11 cellular contexts compared by ENCODE assay signal in the genomic region with DNA sequence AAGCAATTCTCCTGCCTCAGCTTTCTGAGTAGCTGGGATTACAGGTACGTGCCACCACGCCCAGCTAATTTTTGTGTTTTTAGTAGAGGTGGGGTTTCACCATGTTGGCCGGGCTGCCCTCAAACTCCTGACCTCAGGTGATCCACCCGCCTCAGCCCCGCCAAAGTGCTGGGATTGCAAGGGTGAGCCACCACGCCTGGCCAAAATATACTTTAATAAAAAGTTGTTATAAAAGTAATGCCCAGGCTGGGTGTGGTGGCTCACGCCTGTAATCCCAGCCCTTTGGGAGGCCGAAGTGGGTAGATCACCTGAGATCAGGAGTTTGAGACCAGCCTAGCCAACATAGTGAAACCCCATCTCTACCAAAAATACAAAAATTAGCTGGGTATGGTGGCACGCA. TPM values are rescaled to one million over a fixed set of nuclear protein-coding genes. Genes with fewer than 3 reads are reported as not detected.
A peak's percentile ranks its signal among the peaks of the same experiment; 100 is the strongest.
DNase-seq lines count a peak whose midpoint lies in the region; ATAC-seq and TF ChIP-seq lines count a peak whose summit lies in the region.
"Not testable (repeated sequence)": the region's sequence is repeated elsewhere in the genome, so short reads cannot be mapped to it uniquely, and the experiment has no call there.
"Had no signal": no experiment of that assay in that cellular context is flagged by ENCODE, and none has a peak within 500 bp of the region (broad histone marks: within the 10 kb centered on the region; RNA-seq: fewer than 3 reads in every experiment).

No MANE protein-coding gene starts in this region.

- H3K27ac ChIP-seq in ACC112 (ENCODE audit: low read depth, low read length) (peak overlapping the region; percentile 97), PC-3 (ENCODE audit: low read length) (peak overlapping the region; percentile 97), RWPE1 (peak overlapping the region; percentile 90), mammary epithelial cell (ENCODE audit: insufficient read depth, low read depth, low read length) (peak overlapping the region; percentile 90), esophagus squamous epithelium (peak overlapping the region in 3 of 4 donors; percentile 27 to 84 (median 83)), suprapubic skin (peak overlapping the region; percentile 92), vagina (peak overlapping the region; percentile 51)

- H3K9me3 ChIP-seq in PC-3 (ENCODE audit: low read length); mammary epithelial cell (replicated peaks; ENCODE audit: insufficient read depth, low read length); esophagus squamous epithelium; suprapubic skin; vagina: not testable (repeated sequence)

- H2AFZ ChIP-seq in ACC112 (ENCODE audit: low read length, unreplicated experiment); PC-3 (ENCODE audit: low read length); mammary epithelial cell (ENCODE audit: low read depth, low read length): not testable (repeated sequence)

- not testable (repeated sequence) for TF ChIP-seq EP300 in suprapubic skin (IDR thresholded peaks at IDR 0.05)

- intact Hi-C loops in PC-3 (cut with micrococcal nuclease); mammary epithelial cell (cut with micrococcal nuclease); esophagus squamous epithelium (cut with DNase I); left colon (cut with DNase I, micrococcal nuclease); vagina (cut with DNase I): not testable (repeated sequence)

- DNase-seq in PC-3; RWPE1 (ENCODE audit: low spot score); mammary epithelial cell; esophagus squamous epithelium (lab: John Stamatoyannopoulos, UW); left colon; vagina (ENCODE audit: extremely low spot score in 2 of 2): not testable (repeated sequence)
- peak in 1 of 2 donors; percentile 70 for DNase-seq in suprapubic skin (ENCODE audit: low spot score in 2 of 2)

- TF ChIP-seq CTCF in PC-3 (conservative IDR thresholded peaks at IDR 0.05; ENCODE audit: low read depth, low read length); RWPE1 (conservative IDR thresholded peaks at IDR 0.05; ENCODE audit: low read depth); mammary epithelial cell (conservative IDR thresholded peaks at IDR 0.05 in 1 of 2, IDR thresholded peaks at IDR 0.05 in 1 of 2; ENCODE audit: extremely low read depth in 1 of 2, insufficient read depth in 1 of 2, low read depth in 1 of 2, low read length in 2 of 2); esophagus squamous epithelium (IDR thresholded peaks at IDR 0.05); suprapubic skin (IDR thresholded peaks at IDR 0.05); vagina (IDR thresholded peaks at IDR 0.05): not testable (repeated sequence)

- 98% methylated on average over 7 of the region's 9 CpGs for WGBS in mammary epithelial cell (ENCODE audit: low coverage, missing lambda C conversion rate)
- 52 to 80% methylated on average over 7 of the region's 9 CpGs for WGBS in esophagus squamous epithelium, 2 donors
- 76% methylated on average over 9 of the region's 9 CpGs for WGBS in suprapubic skin

- CTCF ChIA-PET in PC-3 (lab: Charles Lee); mammary epithelial cell (lab: Charles Lee; ENCODE audit: low non-redundant PET): not testable (repeated sequence)
- CTCF ChIA-PET in RWPE1 (lab: Yijun Ruan, JAX), result interaction anchor here (0.6 kb wide), 1 partner anchor 1766 kb away, joined by 3 read pairs; no protein-coding TSS in a partner anchor

- not testable (repeated sequence) for BruUV-seq in PC-3 (replicated peaks; lab: Mats Ljungman, UMichigan); mammary epithelial cell (replicated peaks; lab: Mats Ljungman, UMichigan)

- not testable (repeated sequence) for TF ChIP-seq POLR2A in esophagus squamous epithelium (IDR thresholded peaks at IDR 0.05); suprapubic skin (IDR thresholded peaks at IDR 0.05); vagina (IDR thresholded peaks at IDR 0.05)

- H3K4me1 ChIP-seq in ACC112 (ENCODE audit: control insufficient read depth, insufficient read depth, low read length, unreplicated experiment) (peaks cover 44% of the 10 kb centered on the region), PC-3 (ENCODE audit: insufficient read depth, low read length) (peaks cover 36% of the 10 kb centered on the region), mammary epithelial cell (ENCODE audit: insufficient read depth, low read length) (peaks cover 34% of the 10 kb centered on the region), esophagus squamous epithelium (peaks cover 29 to 48% (median 37%) of the 10 kb centered on the region in 3 donors), suprapubic skin (peaks cover 37% of the 10 kb centered on the region), vagina (peaks cover 36% of the 10 kb centered on the region)

- H3K79me2 ChIP-seq in ACC112 (ENCODE audit: control insufficient read depth, insufficient read depth, low read length, unreplicated experiment); PC-3 (ENCODE audit: low read length); mammary epithelial cell (ENCODE audit: insufficient read depth, low read length): not testable (repeated sequence)

- not testable (repeated sequence) for H4K20me1 ChIP-seq in PC-3 (ENCODE audit: low read length); mammary epithelial cell (ENCODE audit: insufficient read depth, low read length)

- not testable (repeated sequence) for H3K36me3 ChIP-seq in ACC112 (ENCODE audit: insufficient read depth, low read length); PC-3 (ENCODE audit: low read depth, low read length); mammary epithelial cell (ENCODE audit: insufficient read depth, low read length); esophagus squamous epithelium; suprapubic skin; vagina

- not testable (repeated sequence) for H3K9me2 ChIP-seq in PC-3 (replicated peaks; ENCODE audit: low read length)

- H3K4me2 ChIP-seq in PC-3 (ENCODE audit: low read length); mammary epithelial cell (ENCODE audit: insufficient read depth, low read depth, low read length): not testable (repeated sequence)

- dilution Hi-C loops in mammary epithelial cell (cut with HindIII; ENCODE audit: low sequenced_read_pairs), result not testable (repeated sequence)

- in situ Hi-C loops in mammary epithelial cell (cut with MboI; ENCODE audit: low sequenced_read_pairs in 2 of 2), result not testable (repeated sequence)

- not testable (repeated sequence) for H3K27me3 ChIP-seq in ACC112 (ENCODE audit: insufficient read depth, low read length); PC-3 (ENCODE audit: low read length); mammary epithelial cell (ENCODE audit: insufficient read depth, low read length); esophagus squamous epithelium; suprapubic skin; vagina

- H3K9ac ChIP-seq in PC-3 (ENCODE audit: low read length), result peak overlapping the region; percentile 48; the same call in 1 of the 2 replicates
- H3K9ac ChIP-seq in mammary epithelial cell (ENCODE audit: insufficient read depth, low read length), result not testable (repeated sequence)

- ATAC-seq in PC-3, result not testable (repeated sequence)
- ATAC-seq in left colon, result peak; percentile 22

- POLR2A ChIA-PET in PC-3 (lab: Charles Lee; ENCODE audit: unreplicated experiment); RWPE1 (lab: Yijun Ruan, JAX; ENCODE audit: low non-redundant PET): not testable (repeated sequence)

- H3K4me3 ChIP-seq in ACC112 (ENCODE audit: low read depth, low read length); PC-3 (ENCODE audit: low read length); mammary epithelial cell (replicated peaks in 1 of 3; ENCODE audit: insufficient read depth in 1 of 3, low read depth in 2 of 3, low read length in 3 of 3); esophagus squamous epithelium; suprapubic skin; vagina: not testable (repeated sequence)

- H3F3A ChIP-seq in PC-3 (ENCODE audit: low read length, unreplicated experiment), result not testable (repeated sequence)

RNA-seq across cellular contexts. Expression of a gene that starts 16.0 kb away (rescaled TPM):
- 1.8 TPM in 1 of 2 replicates, not detected in the other for total RNA-seq in PC-3 (2014; rRNA removed)
- 1 to 10 TPM in 1 of 2 donors, not detected in 1; 2.2 TPM for total RNA-seq in mammary epithelial cell
- 0.39 TPM for polyA plus RNA-seq in mammary epithelial cell
- polyA minus RNA-seq in mammary epithelial cell, result 5.5 TPM
- 10 to 100 TPM in 1 of 4 donors, 1 to 10 TPM in 3; 4.5 to 14.4 (median 5.9) TPM for total RNA-seq in esophagus squamous epithelium
- total RNA-seq in left colon, result 1 to 10 TPM in 1 of 2 donors, under 1 TPM in 1; 0.55 to 1.3 TPM
- total RNA-seq in suprapubic skin, result 10 to 100 TPM in 3 of 4 donors, 1 to 10 TPM in 1; 9.3 to 18.1 (median 15.1) TPM
- 4.7 TPM for total RNA-seq in vagina
- total RNA-seq: A673, H1, H7 had no signal
